In genomic region chr12:53939141-53940108, GRCh38 we compare ENCODE assay signal across 11 cellular contexts. TPM values are rescaled to one million over a fixed set of nuclear protein-coding genes. Genes with fewer than 3 reads are reported as not detected.
DNase-seq lines count a peak whose midpoint lies in the region; TF ChIP-seq lines count a peak whose summit lies in the region.
"Had no signal": no experiment of that assay in that cellular context is flagged by ENCODE, and none has a peak within 500 bp of the region (broad histone marks: within the 10 kb centered on the region; RNA-seq: fewer than 3 reads in every experiment).

No MANE protein-coding gene starts in this region.

- peaks cover 8% of the 10 kb centered on the region for H3K36me3 Mint-ChIP-seq in endothelial cell (ENCODE audit: low read depth, unreplicated experiment)
- no peaks in the 10 kb centered on the region for H3K36me3 Mint-ChIP-seq in osteocyte (ENCODE audit: unreplicated experiment)

- H3K9me3 Mint-ChIP-seq in endothelial cell (ENCODE audit: unreplicated experiment), result no peaks in the 10 kb centered on the region
- H3K9me3 Mint-ChIP-seq in osteocyte (ENCODE audit: unreplicated experiment), result no peaks in the 10 kb centered on the region

- H3K4me3 Mint-ChIP-seq in endothelial cell (ENCODE audit: unreplicated experiment), result no peak overlapping the region
- no peak overlapping the region for H3K4me3 Mint-ChIP-seq in osteocyte (ENCODE audit: unreplicated experiment)
- H3K4me3 Mint-ChIP-seq: activated CD4-positive, alpha-beta T cell treated with anti-CD3 and anti-CD28 coated beads, Interleukin-2, amount 10 ng/mL, durations not matched to agents 24 days and 14 days had no signal

- DNase-seq in Daoy (ENCODE audit: low read depth), result peak; percentile 66
- peak; percentile 45 for DNase-seq in LHCN-M2 (ENCODE audit: low read depth)
- DNase-seq in endothelial cell (ENCODE audit: low spot score), result peak; percentile 62
- peak; percentile 81 for DNase-seq in osteocyte (ENCODE audit: extremely low spot score, unreplicated experiment)
- DNase-seq in NCI-H2029 treated with DMSO at 0.1 percent for 48 hours (lab: John Stamatoyannopoulos, UW), result no peak
- DNase-seq in KG1 (lab: John Stamatoyannopoulos, UW), result no peak
- DNase-seq in DMS153 (lab: John Stamatoyannopoulos, UW), result no peak
- DNase-seq in medulla oblongata (ENCODE audit: extremely low spot score), result no peak
- DNase-seq: activated CD4-positive, alpha-beta T cell treated with anti-CD3 and anti-CD28 coated beads, Interleukin-2, amount 10 ng/mL, durations not matched to agents 24 days and 14 days; GDM1; left ventricle myocardium superior had no signal

- H3K4me1 Mint-ChIP-seq in endothelial cell (ENCODE audit: unreplicated experiment) (peaks cover 18% of the 10 kb centered on the region), osteocyte (ENCODE audit: unreplicated experiment) (peaks cover 9% of the 10 kb centered on the region)

- H3K27ac Mint-ChIP-seq in endothelial cell (ENCODE audit: unreplicated experiment) (no peak overlapping the region), osteocyte (ENCODE audit: unreplicated experiment) (no peak overlapping the region)

- peaks cover 31% of the 10 kb centered on the region for H3K27me3 Mint-ChIP-seq in endothelial cell (ENCODE audit: unreplicated experiment)
- H3K27me3 Mint-ChIP-seq in osteocyte (ENCODE audit: unreplicated experiment), result peaks cover 91% of the 10 kb centered on the region

- no peak for TF ChIP-seq CTCF in endothelial cell (IDR thresholded peaks at IDR 0.05; ENCODE audit: unreplicated experiment)
- TF ChIP-seq CTCF in osteocyte (IDR thresholded peaks at IDR 0.05), result no peak

RNA-seq across cellular contexts. Expression of gene HOXC13, which starts 0.8 kb away (rescaled TPM):
- total RNA-seq in Daoy (2014; rRNA removed; shearing (Covaris generic)), result 2.5 and 2.8 TPM in 2 replicates
- total RNA-seq in LHCN-M2 (2014; rRNA removed), result 9.1 and 9.4 TPM in 2 replicates
- 8.3 TPM for polyA plus RNA-seq in LHCN-M2 (2012)
- total RNA-seq in endothelial cell (ENCODE audit: unreplicated experiment), result 0.38 TPM
- not detected in 2 replicates for total RNA-seq in osteocyte
- total RNA-seq: activated CD4-positive, alpha-beta T cell treated with anti-CD3 and anti-CD28 coated beads, Interleukin-2, amount 10 ng/mL, durations not matched to agents 24 days and 14 days; left ventricle myocardium superior had no signal

RNA-seq across cellular contexts. Expression of gene HOXC12, which starts 15.3 kb away (rescaled TPM):
- 4.3 and 6.0 TPM in 2 replicates for total RNA-seq in Daoy (2014; rRNA removed; shearing (Covaris generic))
- total RNA-seq in LHCN-M2 (2014; rRNA removed) (0.34 and 0.38 TPM in 2 replicates), endothelial cell (ENCODE audit: unreplicated experiment) (1.3 TPM), osteocyte (not detected in 2 replicates)
- polyA plus RNA-seq in LHCN-M2 (2012), result 0.19 TPM
- total RNA-seq: activated CD4-positive, alpha-beta T cell treated with anti-CD3 and anti-CD28 coated beads, Interleukin-2, amount 10 ng/mL, durations not matched to agents 24 days and 14 days; left ventricle myocardium superior had no signal

RNA-seq across cellular contexts. Expression of gene HOXC11, which starts 33.5 kb away (rescaled TPM):
- total RNA-seq in Daoy (2014; rRNA removed; shearing (Covaris generic)), result 1.5 and 2.6 TPM in 2 replicates
- total RNA-seq in LHCN-M2 (2014; rRNA removed), result 3.2 and 3.4 TPM in 2 replicates
- polyA plus RNA-seq in LHCN-M2 (2012), result 3.5 TPM
- 0.38 TPM for total RNA-seq in endothelial cell (ENCODE audit: unreplicated experiment)
- total RNA-seq in osteocyte, result not detected in 2 replicates
- total RNA-seq: activated CD4-positive, alpha-beta T cell treated with anti-CD3 and anti-CD28 coated beads, Interleukin-2, amount 10 ng/mL, durations not matched to agents 24 days and 14 days; left ventricle myocardium superior had no signal

RNA-seq across cellular contexts. Expression of gene HOTAIR, which starts 35.3 kb away (rescaled TPM):
- 1.5 and 2.2 TPM in 2 replicates for total RNA-seq in Daoy (2014; rRNA removed; shearing (Covaris generic))
- total RNA-seq in LHCN-M2 (2014; rRNA removed) (3.3 and 7.0 TPM in 2 replicates), endothelial cell (ENCODE audit: unreplicated experiment) (1.4 TPM), osteocyte (not detected in 2 replicates)
- 2.3 TPM for polyA plus RNA-seq in LHCN-M2 (2012)
- total RNA-seq: activated CD4-positive, alpha-beta T cell treated with anti-CD3 and anti-CD28 coated beads, Interleukin-2, amount 10 ng/mL, durations not matched to agents 24 days and 14 days; left ventricle myocardium superior had no signal

RNA-seq across cellular contexts. Expression of gene HOXC10, which starts 45.5 kb away (rescaled TPM):
- total RNA-seq in Daoy (2014; rRNA removed; shearing (Covaris generic)), result 5.3 and 18.7 TPM in 2 replicates
- total RNA-seq in LHCN-M2 (2014; rRNA removed) (6.9 and 7.5 TPM in 2 replicates), endothelial cell (ENCODE audit: unreplicated experiment) (1.9 TPM), osteocyte (not detected in 2 replicates)
- polyA plus RNA-seq in LHCN-M2 (2012), result 15.9 TPM
- total RNA-seq: activated CD4-positive, alpha-beta T cell treated with anti-CD3 and anti-CD28 coated beads, Interleukin-2, amount 10 ng/mL, durations not matched to agents 24 days and 14 days; left ventricle myocardium superior had no signal

Comparison
In these comparisons a context has a peak if more than half of its experiments do, and no peak if none do; other contexts are left out.
1. DNase-seq: peak in Daoy (single experiment), LHCN-M2 (single experiment), endothelial cell (single experiment) and osteocyte (single experiment); none in NCI-H2029 treated with DMSO at 0.1 percent for 48 hours (single experiment), KG1 (single experiment), DMS153 (single experiment) and medulla oblongata (single experiment).